Comparison of ENCODE assay signal across 24 cellular contexts in genomic region chr18:12960846-12961397, GRCh38. TPM values are rescaled to one million over a fixed set of nuclear protein-coding genes. Genes with fewer than 3 reads are reported as not detected.
DNase-seq lines count a peak whose midpoint lies in the region; ATAC-seq and TF ChIP-seq lines count a peak whose summit lies in the region.
"Had no signal": no experiment of that assay in that cellular context is flagged by ENCODE, and none has a peak within 500 bp of the region (broad histone marks: within the 10 kb centered on the region; RNA-seq: fewer than 3 reads in every experiment).

No MANE protein-coding gene starts in this region.

- no peaks in the 10 kb centered on the region for H3K9me3 Mint-ChIP-seq in CD8-positive, alpha-beta memory T cell
- H3K9me3 Mint-ChIP-seq: activated naive CD4-positive, alpha-beta T cell treated with anti-CD3 and anti-CD28 coated beads, Interleukin-2, amount 10 ng/mL, durations not matched to agents 7 days and 5 days; CD4-positive, alpha-beta T cell; natural killer cell treated with Interleukin-12 subunit alpha and Interleukin-12 subunit beta and Interleukin-15 and Interleukin-18, amount 100 ng/mL, for 72 hours had no signal

- H3K79me2 ChIP-seq in parathyroid adenoma, result peaks cover 6% of the 10 kb centered on the region

- no peak for ATAC-seq in GM19395 (IDR thresholded peaks at IDR 0.05; ENCODE audit: unreplicated experiment)
- ATAC-seq: GM12878; natural killer cell treated with Interleukin-12 subunit alpha and Interleukin-12 subunit beta and Interleukin-15 and Interleukin-18, amount 100 ng/mL, for 72 hours had no signal

- H3K4me3 ChIP-seq in choroid plexus epithelial cell (ENCODE audit: low read depth, low read length) (no peak overlapping the region), parathyroid adenoma (ENCODE audit: low read depth, low read length) (no peak overlapping the region)
- H3K4me3 ChIP-seq in CD8-positive, alpha-beta memory T cell (ENCODE audit: low read length), result no peak overlapping the region
- H3K4me3 ChIP-seq: cardiac muscle cell, GM12878, vagina had no signal

- no peak overlapping the region for H3K9ac ChIP-seq in parathyroid adenoma

- H3K4me2 ChIP-seq in parathyroid adenoma (ENCODE audit: low read length), result peak overlapping the region; percentile 43

- H3K27me3 ChIP-seq in parathyroid adenoma (ENCODE audit: control insufficient read depth, insufficient read depth, low read length), result no peaks in the 10 kb centered on the region
- H3K27me3 ChIP-seq in CD8-positive, alpha-beta memory T cell (ENCODE audit: insufficient read depth, low read length, poor library complexity, severe bottlenecking), result no peaks in the 10 kb centered on the region
- H3K27me3 ChIP-seq: cardiac muscle cell, vagina had no signal

- no peaks in the 10 kb centered on the region for H3K27me3 Mint-ChIP-seq in CD8-positive, alpha-beta memory T cell
- H3K27me3 Mint-ChIP-seq: activated naive CD4-positive, alpha-beta T cell treated with anti-CD3 and anti-CD28 coated beads, Interleukin-2, amount 10 ng/mL, durations not matched to agents 7 days and 5 days; CD4-positive, alpha-beta T cell; natural killer cell treated with Interleukin-12 subunit alpha and Interleukin-12 subunit beta and Interleukin-15 and Interleukin-18, amount 100 ng/mL, for 72 hours had no signal

- no peak overlapping the region for H3K4me3 Mint-ChIP-seq in CD8-positive, alpha-beta memory T cell
- H3K4me3 Mint-ChIP-seq: activated naive CD4-positive, alpha-beta T cell treated with anti-CD3 and anti-CD28 coated beads, Interleukin-2, amount 10 ng/mL, durations not matched to agents 7 days and 5 days; CD4-positive, alpha-beta T cell; natural killer cell treated with Interleukin-12 subunit alpha and Interleukin-12 subunit beta and Interleukin-15 and Interleukin-18, amount 100 ng/mL, for 72 hours had no signal

- no peaks in the 10 kb centered on the region for H3K9me3 ChIP-seq in parathyroid adenoma (ENCODE audit: control insufficient read depth, low read length)
- no peaks in the 10 kb centered on the region for H3K9me3 ChIP-seq in CD8-positive, alpha-beta memory T cell (ENCODE audit: low read length)
- H3K9me3 ChIP-seq: vagina had no signal

- H3K36me3 ChIP-seq in parathyroid adenoma (ENCODE audit: control insufficient read depth, insufficient read depth, low read length), result no peaks in the 10 kb centered on the region
- peaks cover 16% of the 10 kb centered on the region for H3K36me3 ChIP-seq in CD8-positive, alpha-beta memory T cell (ENCODE audit: insufficient read depth, low read length)

- H3K4me1 Mint-ChIP-seq in CD8-positive, alpha-beta memory T cell, result peaks cover 3 to 26% (median 22%) of the 10 kb centered on the region in 3 donors
- H3K4me1 Mint-ChIP-seq: activated naive CD4-positive, alpha-beta T cell treated with anti-CD3 and anti-CD28 coated beads, Interleukin-2, amount 10 ng/mL, durations not matched to agents 7 days and 5 days had no signal

- TF ChIP-seq CTCF in choroid plexus epithelial cell (conservative IDR thresholded peaks at IDR 0.05; ENCODE audit: low read depth, low read length) (no peak), parathyroid adenoma (IDR thresholded peaks at IDR 0.05) (no peak)

- peaks cover 3% of the 10 kb centered on the region for H3K4me1 ChIP-seq in parathyroid adenoma
- no peaks in the 10 kb centered on the region for H3K4me1 ChIP-seq in CD8-positive, alpha-beta memory T cell (ENCODE audit: insufficient read depth, low read length)

- H3K36me3 Mint-ChIP-seq in CD8-positive, alpha-beta memory T cell, result peaks cover 14 to 61% (median 16%) of the 10 kb centered on the region in 3 donors

- POLR2A ChIA-PET in CD8-positive, alpha-beta memory T cell (lab: Charles Lee), result no interaction called here

- peak; percentile 86 for DNase-seq in DMS79 (lab: John Stamatoyannopoulos, UW)
- peak; percentile 84 for DNase-seq in NCI-H1105 treated with DMSO at 0.1 percent for 48 hours (lab: John Stamatoyannopoulos, UW)
- DNase-seq in choroid plexus epithelial cell (ENCODE audit: low read depth), result peak; percentile 30
- no peak for DNase-seq in CD8-positive, alpha-beta memory T cell
- DNase-seq in activated effector memory CD4-positive, alpha-beta T cell treated with Interleukin-2 at 50 U/mL for 16 hours, result no peak
- DNase-seq: activated CD4-positive, alpha-beta T cell treated with anti-CD3 and anti-CD28 coated beads for 1 hour; activated naive CD4-positive, alpha-beta T cell treated with anti-CD3 and anti-CD28 coated beads, Interleukin-2, amount 10 ng/mL, durations not matched to agents 7 days and 5 days; activated T-cell treated with anti-CD3 and anti-CD28 coated beads, Interleukin-2, amount 50 U/mL, for 48 hours; CD4-positive, alpha-beta T cell; dermis blood vessel endothelial cell; DMS53; glutamatergic neuron; Karpas-422; left cardiac atrium; NCI-H1930; NCI-H82; OCI-M1; Right ventricle myocardium superior had no signal

- CTCF ChIA-PET in CD8-positive, alpha-beta memory T cell (lab: Charles Lee), result no interaction called here

- no peak overlapping the region for H2AFZ ChIP-seq in parathyroid adenoma

- no peak overlapping the region for H3K27ac Mint-ChIP-seq in CD8-positive, alpha-beta memory T cell
- H3K27ac Mint-ChIP-seq: activated naive CD4-positive, alpha-beta T cell treated with anti-CD3 and anti-CD28 coated beads, Interleukin-2, amount 10 ng/mL, durations not matched to agents 7 days and 5 days; CD4-positive, alpha-beta T cell; natural killer cell treated with Interleukin-12 subunit alpha and Interleukin-12 subunit beta and Interleukin-15 and Interleukin-18, amount 100 ng/mL, for 72 hours had no signal

- no peak overlapping the region for H3K27ac ChIP-seq in parathyroid adenoma
- H3K27ac ChIP-seq in CD8-positive, alpha-beta memory T cell (ENCODE audit: low read depth, low read length), result no peak overlapping the region
- H3K27ac ChIP-seq: cardiac muscle cell, vagina had no signal

RNA-seq across cellular contexts. Expression of gene SEH1L, which starts 13.1 kb away (rescaled TPM):
- total RNA-seq in CD8-positive, alpha-beta memory T cell, result 100 to 1,000 TPM; 132 to 141 TPM
- polyA plus RNA-seq in CD8-positive, alpha-beta memory T cell, result 25.9 TPM

RNA-seq across cellular contexts. Expression of gene CEP192, which starts 30.2 kb away (rescaled TPM):
- 10 to 100 TPM; 21.9 to 24.3 TPM for total RNA-seq in CD8-positive, alpha-beta memory T cell
- 6.5 TPM for polyA plus RNA-seq in CD8-positive, alpha-beta memory T cell

Comparison
In these comparisons a context has a peak if more than half of its experiments do, and no peak if none do; other contexts are left out.
1. DNase-seq: peak in DMS79 (single experiment), NCI-H1105 treated with DMSO at 0.1 percent for 48 hours (single experiment) and choroid plexus epithelial cell (single experiment); none in CD8-positive, alpha-beta memory T cell (0 of 5) and activated effector memory CD4-positive, alpha-beta T cell treated with Interleukin-2 at 50 U/mL for 16 hours (single experiment).